Comparison of ENCODE assay signal across 1 cellular context in genomic region chr7:121046893-121047468, GRCh38.
TF ChIP-seq lines count a peak whose summit lies in the region.

No MANE protein-coding gene starts in this region.

TF ChIP-seq in K562, 482 proteins besides CTCF, POLR2A, EP300 and RAD21 (continued from another document and continues in another):
- TF ChIP-seq ZNF609 (CRISPR knock-in tag; IDR thresholded peaks at IDR 0.05; ENCODE audit: borderline replicate concordance) (no peak), TRIM24 (IDR thresholded peaks at IDR 0.05) (peak in 1 of 2 experiments; percentile 86; a peak in 3 of 4 replicates), RBFOX2 (IDR thresholded peaks at IDR 0.05; ENCODE audit: low read depth, low read length) (0 out of 2 replicates have a peak, but pooled peaks have one; percentile 8), MTF1 (CRISPR knock-in tag; IDR thresholded peaks at IDR 0.05; ENCODE audit: borderline replicate concordance) (no peak), KAT8 (IDR thresholded peaks at IDR 0.05; ENCODE audit: low read depth) (no peak), NCOA2 (IDR thresholded peaks at IDR 0.05; ENCODE audit: partially characterized antibody in 2 of 2) (no peak), ZNF224 (CRISPR knock-in tag; IDR thresholded peaks at IDR 0.05) (no peak), TRIM25 (IDR thresholded peaks at IDR 0.05; ENCODE audit: borderline replicate concordance) (no peak), TARDBP (IDR thresholded peaks at IDR 0.05) (no peak), ZNF23 (CRISPR knock-in tag; IDR thresholded peaks at IDR 0.05) (no peak), TFAP4 (CRISPR knock-in tag; IDR thresholded peaks at IDR 0.05; ENCODE audit: borderline replicate concordance) (no peak; the same call in 1 of the 2 replicates), ETS1 (conservative IDR thresholded peaks at IDR 0.05; ENCODE audit: control insufficient read depth, low read depth, low read length) (no peak), HDAC6 (IDR thresholded peaks at IDR 0.05; ENCODE audit: low read depth, low read length) (no peak), ATF3 (IDR thresholded peaks at IDR 0.05) (peak; percentile 27; the same call in 1 of the 2 replicates), ATF3 (CRISPR knock-in tag; conservative IDR thresholded peaks at IDR 0.05) (no peak), FOXM1 (IDR thresholded peaks at IDR 0.05; ENCODE audit: low read depth) (peak; percentile 74; the same call in 1 of the 2 replicates), FOXM1 (CRISPR knock-in tag; IDR thresholded peaks at IDR 0.05; ENCODE audit: low read depth) (no peak), FOXA3 (CRISPR knock-in tag; conservative IDR thresholded peaks at IDR 0.05 in 1 of 2, IDR thresholded peaks at IDR 0.05 in 1 of 2) (peak in 1 of 2 experiments; percentile 84; a peak in 2 of 4 replicates), SLC30A9 (CRISPR knock-in tag; IDR thresholded peaks at IDR 0.05) (no peak), ZNF354B (CRISPR knock-in tag; IDR thresholded peaks at IDR 0.05) (no peak), POLR3G (IDR thresholded peaks at IDR 0.05; ENCODE audit: extremely low read depth, insufficient read length, insufficient replicate concordance) (no peak), RBM25 (IDR thresholded peaks at IDR 0.05; ENCODE audit: low read depth, low read length, severe bottlenecking) (no peak), ZNF232 (CRISPR knock-in tag; IDR thresholded peaks at IDR 0.05) (no peak), POLR2G (IDR thresholded peaks at IDR 0.05; ENCODE audit: low read depth, low read length) (no peak), CAMTA2 (CRISPR knock-in tag; conservative IDR thresholded peaks at IDR 0.05) (no peak), CBX1 (IDR thresholded peaks at IDR 0.05; ENCODE audit: low read depth) (no peak), HDGF (IDR thresholded peaks at IDR 0.05) (no peak), BRD9 (IDR thresholded peaks at IDR 0.05; ENCODE audit: low read depth, partially characterized antibody) (no peak), ZNF699 (CRISPR knock-in tag; IDR thresholded peaks at IDR 0.05; ENCODE audit: insufficient replicate concordance) (no peak), ZNF280B (CRISPR knock-in tag; IDR thresholded peaks at IDR 0.05) (no peak), ZNF511 (CRISPR knock-in tag; IDR thresholded peaks at IDR 0.05) (no peak), MEF2D (tag; conservative IDR thresholded peaks at IDR 0.05; ENCODE audit: low read depth) (0 out of 2 replicates have a peak, but pooled peaks have one; percentile 22), GABPA (tag; conservative IDR thresholded peaks at IDR 0.05; ENCODE audit: low read depth) (no peak), CBFB (CRISPR knock-in tag; IDR thresholded peaks at IDR 0.05) (no peak), ZNF347 (CRISPR knock-in tag; IDR thresholded peaks at IDR 0.05; ENCODE audit: low read depth) (no peak), RFX1 (IDR thresholded peaks at IDR 0.05) (no peak), SIN3A (IDR thresholded peaks at IDR 0.05; ENCODE audit: borderline replicate concordance in 2 of 2, control insufficient read depth in 1 of 2, low read depth in 2 of 2, low read length in 2 of 2) (no peak), CHD4 (IDR thresholded peaks at IDR 0.05; ENCODE audit: insufficient read depth, insufficient replicate concordance, low read depth, low read length, poor library complexity, severe bottlenecking) (no peak), SMARCA5 (IDR thresholded peaks at IDR 0.05) (no peak), SRSF1 (IDR thresholded peaks at IDR 0.05; ENCODE audit: low read depth, low read length) (no peak), ARID3A (IDR thresholded peaks at IDR 0.05; ENCODE audit: borderline replicate concordance, low read depth, low read length) (no peak; the same call in 1 of the 2 replicates), BRD4 (IDR thresholded peaks at IDR 0.05) (no peak), XRCC3 (IDR thresholded peaks at IDR 0.05) (no peak), ZNF449 (CRISPR knock-in tag; IDR thresholded peaks at IDR 0.05) (peak; percentile 74; the same call in 1 of the 2 replicates), ELF2 (CRISPR knock-in tag; IDR thresholded peaks at IDR 0.05) (no peak), ZC3H4 (CRISPR knock-in tag; IDR thresholded peaks at IDR 0.05; ENCODE audit: borderline replicate concordance) (no peak), THRA (IDR thresholded peaks at IDR 0.05) (no peak), POLR2AphosphoS5 (IDR thresholded peaks at IDR 0.05; ENCODE audit: control insufficient read depth, insufficient read depth, low read depth, low read length) (no peak), NBN (IDR thresholded peaks at IDR 0.05; ENCODE audit: low read depth) (no peak; the same call in 1 of the 2 replicates), CEBPB (tag; IDR thresholded peaks at IDR 0.05) (peak; percentile 97), HBP1 (CRISPR knock-in tag; IDR thresholded peaks at IDR 0.05) (no peak)
